Comparison of ENCODE assay signal across 25 cellular contexts in genomic region chr4:56450342-56450741, GRCh38. TPM values are rescaled to one million over a fixed set of nuclear protein-coding genes. Genes with fewer than 3 reads are reported as not detected.
"Had no signal": no experiment of that assay in that cellular context is flagged by ENCODE, and none has a peak within 500 bp of the region (broad histone marks: within the 10 kb centered on the region; RNA-seq: fewer than 3 reads in every experiment).

No MANE protein-coding gene starts in this region.

- H3K4me1 ChIP-seq: esophagus squamous epithelium, gastroesophageal sphincter, neural progenitor cell, pancreas, suprapubic skin, thyroid gland, uterus had no signal

- H3K27me3 ChIP-seq: esophagus squamous epithelium, gastroesophageal sphincter, neural progenitor cell, pancreas, suprapubic skin, thyroid gland, uterus had no signal

- DNase-seq: effector memory CD8-positive, alpha-beta T cell; esophagus squamous epithelium; foreskin fibroblast; glutamatergic neuron; kidney; left cardiac atrium; left ventricle myocardium superior; mesenchymal stem cell; midbrain; nucleus accumbens; pancreas; right cardiac atrium; small intestine; stimulated activated CD4-positive, alpha-beta T cell treated with anti-CD3 and anti-CD28 coated beads, Interleukin-12 subunit alpha, Interleukin-12 subunit beta, amount 100 ng/mL, for 4 hours; stimulated activated naive CD8-positive, alpha-beta T cell treated with anti-CD3 and anti-CD28 coated beads, Interleukin-15, Interleukin-2, amounts not matched to agents 100 U/mL and 50 U/mL, for 24 hours; thyroid gland; uterus had no signal

- H3K4me1 Mint-ChIP-seq: neural progenitor cell had no signal

- H3K27ac Mint-ChIP-seq: effector memory CD8-positive, alpha-beta T cell; natural killer cell treated with Interleukin-12 subunit alpha and Interleukin-12 subunit beta and Interleukin-15 and Interleukin-18, amount 100 ng/mL, for 72 hours; neural progenitor cell; progenitor cell of endocrine pancreas; type B pancreatic cell had no signal

- H3K4me3 Mint-ChIP-seq: dendritic cell treated with granulocyte-macrophage colony-stimulating factor and Interleukin-4, amounts not matched to agents 40 ng/mL and 50 ng/mL, for 4 days; effector memory CD8-positive, alpha-beta T cell; natural killer cell treated with Interleukin-12 subunit alpha and Interleukin-12 subunit beta and Interleukin-15 and Interleukin-18, amount 100 ng/mL, for 72 hours; neural progenitor cell; type B pancreatic cell had no signal

- H3K27ac ChIP-seq: esophagus squamous epithelium, gastroesophageal sphincter, neural progenitor cell, pancreas, suprapubic skin, thyroid gland, uterus had no signal

- H3K27me3 Mint-ChIP-seq: dendritic cell treated with granulocyte-macrophage colony-stimulating factor and Interleukin-4, amounts not matched to agents 40 ng/mL and 50 ng/mL, for 4 days; effector memory CD8-positive, alpha-beta T cell; natural killer cell treated with Interleukin-12 subunit alpha and Interleukin-12 subunit beta and Interleukin-15 and Interleukin-18, amount 100 ng/mL, for 72 hours; progenitor cell of endocrine pancreas; type B pancreatic cell had no signal

- H3K9me3 ChIP-seq: esophagus squamous epithelium, gastroesophageal sphincter, pancreas, suprapubic skin, thyroid gland, uterus had no signal

- ATAC-seq: effector memory CD8-positive, alpha-beta T cell; gastroesophageal sphincter; left cardiac atrium; left ventricle myocardium superior; natural killer cell treated with Interleukin-12 subunit alpha and Interleukin-12 subunit beta and Interleukin-15 and Interleukin-18, amount 100 ng/mL, for 72 hours; pancreas; right cardiac atrium; stimulated activated naive CD8-positive, alpha-beta T cell treated with anti-CD3 and anti-CD28 coated beads, Interleukin-15, Interleukin-2, amounts not matched to agents 100 U/mL and 50 U/mL, for 24 hours had no signal

- H3K9ac ChIP-seq: neural progenitor cell had no signal

- H3K4me3 ChIP-seq: esophagus squamous epithelium, gastroesophageal sphincter, lung, neural progenitor cell, pancreas, suprapubic skin, thyroid gland, uterus had no signal

- H3K36me3 ChIP-seq: uterus had no signal

- H2AFZ ChIP-seq: neural progenitor cell had no signal

- H3K4me2 ChIP-seq: neural progenitor cell had no signal

RNA-seq across cellular contexts. Expression of gene ARL9, which starts 55.2 kb away (rescaled TPM):
- total RNA-seq: left cardiac atrium; left ventricle myocardium superior; lung; natural killer cell treated with Interleukin-12 subunit alpha and Interleukin-12 subunit beta and Interleukin-15 and Interleukin-18, amount 100 ng/mL, for 72 hours; right cardiac atrium had no signal
